In genomic region chr5:138337685-138338410, GRCh38 we compare ENCODE assay signal across 8 cellular contexts. TPM values are rescaled to one million over a fixed set of nuclear protein-coding genes. Genes with fewer than 3 reads are reported as not detected.
DNase-seq lines count a peak whose midpoint lies in the region; ATAC-seq and TF ChIP-seq lines count a peak whose summit lies in the region.

FAM53C (plus strand) TSS chr5:138338266; CDS start chr5:138341336, 3,070 bp downstream.

- H3K27me3 Mint-ChIP-seq in CD8-positive, alpha-beta T cell (ENCODE audit: low read depth) = no peaks in the 10 kb centered on the region
- H3K27me3 Mint-ChIP-seq in memory B cell = no peaks in the 10 kb centered on the region

- peaks cover 23% of the 10 kb centered on the region for H3K4me1 ChIP-seq in CD8-positive, alpha-beta T cell (ENCODE audit: insufficient read depth, low read length)

- CTCF ChIA-PET in CD8-positive, alpha-beta T cell (lab: Charles Lee) = interaction anchor here (1.2 to 11.2 kb wide), 3 partner anchors 14 to 159 kb away, joined by 3 to 154 read pairs (median 4); partner anchors contain the start of genes BRD8, KDM3B and KIF20A
- CTCF ChIA-PET in activated CD8-positive, alpha-beta memory T cell treated with anti-CD3 and anti-CD28 coated beads for 36 hours (lab: Charles Lee) = interaction anchor here (0.6 to 10.2 kb wide), 3 partner anchors 15 to 127 kb away, joined by 3 to 98 read pairs (median 4); partner anchors contain the start of genes EGR1 and KDM3B

- peaks cover 7% of the 10 kb centered on the region for H3K36me3 ChIP-seq in CD8-positive, alpha-beta T cell (ENCODE audit: insufficient read depth, low read length)

- H3K9me3 Mint-ChIP-seq in CD8-positive, alpha-beta T cell = no peaks in the 10 kb centered on the region
- no peaks in the 10 kb centered on the region for H3K9me3 Mint-ChIP-seq in memory B cell

- intact Hi-C loops in CD8-positive, alpha-beta T cell (cut with DNase I, micrococcal nuclease) = loop anchor here (1.0 to 10.0 kb wide), 11 partner anchors 14 to 1774 kb away; partner anchors contain the start of genes EGR1 (in 2 of the 2), ETF1 (in 2 of the 2), FAM13B (in 2 of the 2) and KDM3B (in 2 of the 2)

- peak within 1 kb of the TSS; percentile 85 for H3K4me3 ChIP-seq in CD8-positive, alpha-beta T cell (ENCODE audit: low read depth, low read length)
- peak within 1 kb of the TSS; percentile 68 for H3K4me3 ChIP-seq in HL-60 (replicated peaks; ENCODE audit: insufficient read depth, low read length)

- peaks cover 41% of the 10 kb centered on the region for H3K4me1 Mint-ChIP-seq in CD8-positive, alpha-beta T cell (ENCODE audit: low read depth)
- H3K4me1 Mint-ChIP-seq in memory B cell = peaks cover 25% of the 10 kb centered on the region

- H3K27me3 ChIP-seq in CD8-positive, alpha-beta T cell (ENCODE audit: insufficient read depth, low read length) = no peaks in the 10 kb centered on the region
- H3K27me3 ChIP-seq in HL-60 (ENCODE audit: insufficient read depth, poor library complexity, severe bottlenecking) = no peaks in the 10 kb centered on the region

- H3K27ac Mint-ChIP-seq in CD8-positive, alpha-beta T cell = peak within 1 kb of the TSS; percentile 100
- peak within 1 kb of the TSS; percentile 100 for H3K27ac Mint-ChIP-seq in memory B cell

- peaks cover 22% of the 10 kb centered on the region for H3K36me3 Mint-ChIP-seq in CD8-positive, alpha-beta T cell
- peaks cover 5% of the 10 kb centered on the region for H3K36me3 Mint-ChIP-seq in memory B cell

- peak; percentile 88 to 98 (median 90) for DNase-seq in CD8-positive, alpha-beta T cell
- DNase-seq in HL-60 (ENCODE audit: low read depth in 1 of 2, low spot score in 1 of 2) (peak; percentile 74 to 81), NOMO-1 (lab: John Stamatoyannopoulos, UW; ENCODE audit: unreplicated experiment in 2 of 2) (peak; percentile 89 to 92), memory B cell (ENCODE audit: low spot score in 2 of 2) (peak; percentile 98 to 99)
- DNase-seq in effector CD8-positive, alpha-beta T cell (lab: John Stamatoyannopoulos, UW) = peak; percentile 85
- peak; percentile 88 for DNase-seq in stimulated activated CD8-positive, alpha-beta memory T cell treated with anti-CD3 and anti-CD28 coated beads, Interleukin-12 subunit alpha, Interleukin-12 subunit beta, amount 100 ng/mL, for 1 hour (ENCODE audit: low read depth)

- TF ChIP-seq CTCF in CD8-positive, alpha-beta T cell (IDR thresholded peaks at IDR 0.05) = no peak
- TF ChIP-seq CTCF in HL-60 (IDR thresholded peaks at IDR 0.05; ENCODE audit: insufficient read depth, low read length) = no peak

- POLR2A ChIA-PET in CD8-positive, alpha-beta T cell (lab: Charles Lee) = interaction anchor here (0.6 to 5.8 kb wide), 15 partner anchors 10 to 1229 kb away, joined by 3 to 145 read pairs (median 5); partner anchors contain the start of genes BRD8, CDC23, ETF1 and HNRNPA0
- POLR2A ChIA-PET in activated CD8-positive, alpha-beta memory T cell treated with anti-CD3 and anti-CD28 coated beads for 36 hours (lab: Charles Lee) = interaction anchor here (0.8 to 1.7 kb wide), 5 partner anchors 14 to 205 kb away, joined by 3 to 14 read pairs (median 5); partner anchors contain the start of genes ETF1, KDM3B and REEP2

- peak; percentile 84 for ATAC-seq in CD8-positive, alpha-beta T cell
- ATAC-seq in GM19455 (IDR thresholded peaks at IDR 0.05; ENCODE audit: unreplicated experiment) (peak; percentile 75), memory B cell (ENCODE audit: low read depth) (peak; percentile 82)

- no peaks in the 10 kb centered on the region for H3K9me3 ChIP-seq in CD8-positive, alpha-beta T cell (ENCODE audit: low read length)

- peak within 1 kb of the TSS; percentile 93 for H3K4me3 Mint-ChIP-seq in CD8-positive, alpha-beta T cell
- peak within 1 kb of the TSS; percentile 96 for H3K4me3 Mint-ChIP-seq in memory B cell

- peak within 1 kb of the TSS; percentile 95 for H3K27ac ChIP-seq in CD8-positive, alpha-beta T cell (ENCODE audit: low read depth, low read length)
- peak within 1 kb of the TSS; percentile 100 for H3K27ac ChIP-seq in HL-60 (replicated peaks)

RNA-seq across cellular contexts. Expression of gene FAM53C, which starts in this region (rescaled TPM):
- 10 to 100 TPM; 99.8 to 99.9 TPM for total RNA-seq in CD8-positive, alpha-beta T cell
- total RNA-seq in activated CD8-positive, alpha-beta memory T cell treated with anti-CD3 and anti-CD28 coated beads for 36 hours = 10 to 100 TPM; 29.7 to 31.7 TPM

Comparison
In these comparisons a context has a peak if more than half of its experiments do, and no peak if none do; other contexts are left out.
1. Peak in every context shown above with its lines: DNase-seq, ATAC-seq, H3K4me3 ChIP-seq and H3K27ac ChIP-seq.